Comparison of ENCODE assay signal across 9 cellular contexts in the genomic region with DNA sequence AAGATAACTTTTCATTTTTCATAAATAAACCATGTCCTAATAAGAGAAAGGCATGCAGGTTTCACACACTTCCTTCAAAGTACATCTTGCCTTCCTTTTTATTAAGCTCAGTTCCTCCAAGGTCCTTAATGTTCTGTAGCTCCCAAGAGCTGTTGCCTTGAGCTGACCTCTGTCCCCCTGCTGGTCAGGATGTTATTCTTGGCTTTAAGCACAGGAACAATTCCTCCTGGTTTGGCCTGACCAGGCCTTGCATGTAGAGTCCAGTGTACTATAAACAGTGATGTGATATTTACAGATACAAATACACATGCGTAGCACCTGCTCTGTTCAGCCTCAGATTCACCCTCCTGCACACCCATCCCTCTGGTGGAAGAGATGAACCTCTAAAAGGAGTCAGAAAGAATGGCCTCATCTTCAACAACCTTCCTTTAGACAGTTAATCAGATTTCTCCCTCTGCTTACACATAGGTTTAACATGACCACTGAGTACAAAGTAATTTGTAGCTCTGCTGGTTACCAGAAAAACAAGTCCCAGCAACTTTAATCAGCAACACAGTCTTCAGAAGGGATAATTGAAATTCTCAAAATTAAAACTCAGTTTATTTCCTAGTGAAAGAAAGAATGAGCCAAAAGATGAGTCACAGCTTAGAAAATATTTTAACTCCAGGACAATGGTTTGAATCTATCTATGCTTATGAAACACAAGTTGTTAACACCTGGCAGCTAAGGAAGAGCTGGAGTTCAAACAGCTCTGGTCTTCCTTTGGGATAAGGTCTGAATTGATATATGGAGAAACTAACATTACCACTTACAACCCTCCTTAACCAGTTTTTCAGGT. TPM values are rescaled to one million over a fixed set of nuclear protein-coding genes. Genes with fewer than 3 reads are reported as not detected.
DNase-seq lines count a peak whose midpoint lies in the region; ATAC-seq, FAIRE-seq and TF ChIP-seq lines count a peak whose summit lies in the region.
"Had no signal": no experiment of that assay in that cellular context is flagged by ENCODE, and none has a peak within 500 bp of the region (broad histone marks: within the 10 kb centered on the region; RNA-seq: fewer than 3 reads in every experiment).

No MANE protein-coding gene starts in this region.

- H4K91ac ChIP-seq in trophoblast cell (ENCODE audit: low read depth, low read length) = no peak overlapping the region

- TF ChIP-seq EP300 in gastroesophageal sphincter (IDR thresholded peaks at IDR 0.05) = no peak

- H3K79me1 ChIP-seq in trophoblast cell (ENCODE audit: low read length) = no peaks in the 10 kb centered on the region

- peak; percentile 37 to 74 (median 61) for TF ChIP-seq CTCF in gastroesophageal sphincter (IDR thresholded peaks at IDR 0.05)

- DNase-seq in A172 (ENCODE audit: low spot score) (peak; percentile 55), H54 (ENCODE audit: insufficient read length, low spot score) (no peak), SW 1271 (lab: John Stamatoyannopoulos, UW) (peak; percentile 31 to 74), trophoblast cell (peak; percentile 69 to 85), retina (no peak)
- no peak for DNase-seq in activated CD8-positive, alpha-beta memory T cell treated with anti-CD3 and anti-CD28 coated beads for 24 hours

- peak; percentile 82 for FAIRE-seq in H54 (lab: Jason Lieb, UNC)
- FAIRE-seq: colon had no signal

- H3K9me3 ChIP-seq in gastroesophageal sphincter (no peaks in the 10 kb centered on the region), trophoblast cell (ENCODE audit: insufficient read depth, low read depth, low read length) (no peaks in the 10 kb centered on the region)

- H2BK5ac ChIP-seq in trophoblast cell (ENCODE audit: low read depth, low read length, poor library complexity) = no peak overlapping the region

- H4K8ac ChIP-seq in trophoblast cell (ENCODE audit: low read depth, low read length) = no peak overlapping the region

- H2BK120ac ChIP-seq in trophoblast cell (ENCODE audit: insufficient read depth, low read length, poor library complexity) = no peak overlapping the region

- H3K4me1 ChIP-seq in gastroesophageal sphincter (peaks cover 25 to 51% (median 34%) of the 10 kb centered on the region in 3 donors), trophoblast cell (ENCODE audit: control insufficient read depth in 1 of 2, insufficient read depth in 2 of 2, low read length in 2 of 2) (peaks cover 0 to 2% of the 10 kb centered on the region in 2 experiments)

- no peak overlapping the region for H3K9ac ChIP-seq in trophoblast cell (ENCODE audit: low read length)

- no peak overlapping the region for H2AFZ ChIP-seq in trophoblast cell (ENCODE audit: insufficient read depth, low read length, poor library complexity)

- H2AK5ac ChIP-seq in trophoblast cell (ENCODE audit: low read length) = no peak overlapping the region

- peak overlapping the region; percentile 77 to 91 (median 84) for H3K27ac ChIP-seq in gastroesophageal sphincter
- H3K27ac ChIP-seq in trophoblast cell (ENCODE audit: low read depth, low read length) = no peak overlapping the region

- H3K36me3 ChIP-seq in gastroesophageal sphincter = no peaks in the 10 kb centered on the region
- peaks cover 0 to 2% of the 10 kb centered on the region in 2 experiments for H3K36me3 ChIP-seq in trophoblast cell (ENCODE audit: control insufficient read depth in 1 of 2, insufficient read depth in 2 of 2, low read length in 2 of 2)

- TF ChIP-seq POLR2A in H54 (IDR thresholded peaks at IDR 0.05; ENCODE audit: low read depth, low read length) = no peak
- no peak for TF ChIP-seq POLR2A in gastroesophageal sphincter (IDR thresholded peaks at IDR 0.05)

- H3K27me3 ChIP-seq in gastroesophageal sphincter (no peaks in the 10 kb centered on the region), trophoblast cell (ENCODE audit: insufficient read depth, low read length) (no peaks in the 10 kb centered on the region)

- H4K12ac ChIP-seq in trophoblast cell (ENCODE audit: low read depth, low read length) = no peak overlapping the region

- WGBS in gastroesophageal sphincter (ENCODE audit: low coverage in 1 of 2), 2 donors = 0% methylated on average over 1 of the region's 1 CpG; no CpG with 5 or more reads in 1 of the 2 donors
- WGBS in trophoblast cell (ENCODE audit: extremely low coverage, insufficient coverage, insufficient read length) = no CpG with 5 or more reads among the region's 1 CpG

- H3K18ac ChIP-seq in trophoblast cell (ENCODE audit: low read length) = no peak overlapping the region

- no peak overlapping the region for H2BK12ac ChIP-seq in trophoblast cell (ENCODE audit: low read length)

- H3K4ac ChIP-seq in trophoblast cell (ENCODE audit: low read depth, low read length) = no peak overlapping the region

- no peaks in the 10 kb centered on the region for H3K79me2 ChIP-seq in trophoblast cell (ENCODE audit: control insufficient read depth, insufficient read depth, low read length, poor library complexity)

- H3K4me3 ChIP-seq in gastroesophageal sphincter (no peak overlapping the region), trophoblast cell (ENCODE audit: low read depth, low read length) (no peak overlapping the region)

- no peak overlapping the region for H3K23ac ChIP-seq in trophoblast cell (ENCODE audit: low read length)

- ATAC-seq in gastroesophageal sphincter (peak; percentile 93), HG02884 (IDR thresholded peaks at IDR 0.05; ENCODE audit: unreplicated experiment) (no peak)

- no peak overlapping the region for H3K4me2 ChIP-seq in trophoblast cell (ENCODE audit: low read length)

- H3K14ac ChIP-seq in trophoblast cell (ENCODE audit: low read length) = no peak overlapping the region

RNA-seq across cellular contexts. Expression of a gene that starts 46.5 kb away (rescaled TPM):
- 19.2 and 21.1 TPM in 2 replicates for total RNA-seq in A172 (2014; rRNA removed; shearing (Covaris generic))
- 10 to 100 TPM; 16.3 to 30.6 (median 25.0) TPM for total RNA-seq in gastroesophageal sphincter
- 14.6 and 15.5 TPM in 2 replicates for polyA plus RNA-seq in trophoblast cell (2013)

Comparison
In these comparisons a context has a peak if more than half of its experiments do, and no peak if none do; other contexts are left out.
1. DNase-seq: peak in A172 (single experiment), SW 1271 (2 of 2) and trophoblast cell (2 of 2); none in H54 (single experiment), retina (single experiment) and activated CD8-positive, alpha-beta memory T cell treated with anti-CD3 and anti-CD28 coated beads for 24 hours (single experiment).